ENCODE assay signal across 8 cellular contexts in the genomic region with DNA sequence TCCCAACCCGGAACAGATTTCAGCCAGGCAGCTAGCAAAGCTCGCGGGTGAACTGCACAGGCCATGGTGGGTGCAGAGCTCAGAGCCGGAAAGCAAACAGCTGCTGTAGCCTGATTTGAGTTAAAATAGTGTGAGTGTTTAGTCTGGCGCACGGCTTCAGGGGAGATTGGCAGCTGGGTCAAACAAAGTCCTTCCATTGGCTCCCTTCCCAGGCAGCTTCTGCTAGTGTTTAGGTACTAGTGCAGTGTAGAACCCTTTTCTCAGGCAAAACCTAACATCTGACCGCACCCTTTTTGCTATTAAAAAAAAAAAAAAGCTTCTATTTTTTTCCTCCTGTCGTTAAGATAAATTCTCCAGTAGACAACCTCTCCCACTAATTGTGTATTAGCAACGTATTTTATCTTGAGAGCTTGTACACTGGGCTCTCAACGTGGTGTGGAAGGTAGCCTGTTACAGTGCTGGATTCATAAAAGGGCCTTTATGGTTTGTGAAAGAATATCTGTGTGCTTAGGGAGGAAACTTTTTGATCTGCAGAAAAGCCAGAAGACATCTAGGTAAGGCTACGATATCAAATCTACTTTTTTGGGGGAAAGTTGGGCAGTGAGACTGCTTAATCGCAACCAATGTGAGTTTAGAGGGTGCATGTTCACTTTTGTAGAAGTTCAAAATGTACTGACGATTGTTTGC.
DNase-seq lines count a peak whose midpoint lies in the region; ATAC-seq and TF ChIP-seq lines count a peak whose summit lies in the region.

No MANE protein-coding gene starts in this region.

- H3K27me3 Mint-ChIP-seq in activated T-helper 17 cell treated with anti-CD3 and anti-CD28 coated beads, Interleukin-2, amount 50 U/mL, for 72 hours: no peaks in the 10 kb centered on the region

- H3K36me3 Mint-ChIP-seq in activated T-helper 17 cell treated with anti-CD3 and anti-CD28 coated beads, Interleukin-2, amount 50 U/mL, for 72 hours (ENCODE audit: low read depth): no peaks in the 10 kb centered on the region

- 6% methylated on average over 13 of the region's 13 CpGs for WGBS in right lobe of liver (ENCODE audit: insufficient coverage, low coverage, low lambda C conversion rate, missing lambda C conversion rate)
- WGBS in tibial nerve, 2 donors: 10 to 16% methylated on average over 13 of the region's 13 CpGs

- H3K9me3 ChIP-seq in right lobe of liver (no peaks in the 10 kb centered on the region), tibial nerve (no peaks in the 10 kb centered on the region)

- TF ChIP-seq CTCF in right lobe of liver (IDR thresholded peaks at IDR 0.05) (no peak), tibial nerve (IDR thresholded peaks at IDR 0.05) (no peak)

- peak; percentile 89 to 96 (median 94) for ATAC-seq in right lobe of liver
- no peak for ATAC-seq in activated T-helper 17 cell treated with anti-CD3 and anti-CD28 coated beads, Interleukin-2, amount 50 U/mL, for 72 hours (replicated peaks)
- ATAC-seq in GM19395 (IDR thresholded peaks at IDR 0.05; ENCODE audit: unreplicated experiment): no peak

- no peaks in the 10 kb centered on the region for H3K4me1 Mint-ChIP-seq in activated T-helper 17 cell treated with anti-CD3 and anti-CD28 coated beads, Interleukin-2, amount 50 U/mL, for 72 hours

- DNase-seq in NCI-H1417 (lab: John Stamatoyannopoulos, UW) (peak; percentile 37 to 83 (median 42)), caudate nucleus (lab: John Stamatoyannopoulos, UW) (peak in 45 of 61 donors; percentile 2 to 70 (median 27)), right lobe of liver (peak; percentile 78 to 93 (median 87)), tibial nerve (ENCODE audit: low spot score in 2 of 2) (peak; percentile 25 to 66), cortex of kidney (lab: John Stamatoyannopoulos, UW) (no peak), GM19238 (ENCODE audit: insufficient read length, low spot score) (no peak)

- H3K4me1 ChIP-seq in right lobe of liver (peaks cover 0 to 14% (median 3%) of the 10 kb centered on the region in 4 donors), tibial nerve (peaks cover 0 to 37% (median 3%) of the 10 kb centered on the region in 4 donors)

- TF ChIP-seq POLR2A in right lobe of liver (IDR thresholded peaks at IDR 0.05): peak; percentile 53
- no peak for TF ChIP-seq POLR2A in tibial nerve (IDR thresholded peaks at IDR 0.05)

- H3K4me3 ChIP-seq in right lobe of liver (peak overlapping the region; percentile 28 to 52 (median 50)), tibial nerve (peak overlapping the region; percentile 25 to 47 (median 32))

- no peak overlapping the region for H3K4me3 Mint-ChIP-seq in activated T-helper 17 cell treated with anti-CD3 and anti-CD28 coated beads, Interleukin-2, amount 50 U/mL, for 72 hours

- peaks cover 3% of the 10 kb centered on the region for H3K9me3 Mint-ChIP-seq in activated T-helper 17 cell treated with anti-CD3 and anti-CD28 coated beads, Interleukin-2, amount 50 U/mL, for 72 hours

- intact Hi-C loops in right lobe of liver (cut with DNase I): no loop called here

- TF ChIP-seq EP300 in tibial nerve (IDR thresholded peaks at IDR 0.05): peak in 1 of 2 donors; percentile 16

- H3K27ac ChIP-seq in caudate nucleus (ENCODE audit: low read depth, low read length) (peak overlapping the region; percentile 86), right lobe of liver (peak overlapping the region; percentile 83 to 93 (median 93)), tibial nerve (peak overlapping the region; percentile 21 to 90 (median 65))

- no peak overlapping the region for H3K27ac Mint-ChIP-seq in activated T-helper 17 cell treated with anti-CD3 and anti-CD28 coated beads, Interleukin-2, amount 50 U/mL, for 72 hours

- H3K27me3 ChIP-seq in right lobe of liver: no peaks in the 10 kb centered on the region
- H3K27me3 ChIP-seq in tibial nerve: no peaks in the 10 kb centered on the region

- H3K36me3 ChIP-seq in right lobe of liver (no peaks in the 10 kb centered on the region), tibial nerve (no peaks in the 10 kb centered on the region)

Comparison
In these comparisons a context has a peak if more than half of its experiments do, and no peak if none do; other contexts are left out.
1. DNase-seq: peak in NCI-H1417 (3 of 3), caudate nucleus (45 of 61), right lobe of liver (3 of 3) and tibial nerve (2 of 2); none in cortex of kidney (single experiment) and GM19238 (single experiment).
2. ATAC-seq: peak in right lobe of liver (4 of 4); none in activated T-helper 17 cell treated with anti-CD3 and anti-CD28 coated beads, Interleukin-2, amount 50 U/mL, for 72 hours (single experiment) and GM19395 (single experiment).
3. Peak in every context shown above with its lines, with median percentiles within 50 percentile points of each other: H3K27ac ChIP-seq.